ENCODE assay signal across 8 cellular contexts in the genomic region with DNA sequence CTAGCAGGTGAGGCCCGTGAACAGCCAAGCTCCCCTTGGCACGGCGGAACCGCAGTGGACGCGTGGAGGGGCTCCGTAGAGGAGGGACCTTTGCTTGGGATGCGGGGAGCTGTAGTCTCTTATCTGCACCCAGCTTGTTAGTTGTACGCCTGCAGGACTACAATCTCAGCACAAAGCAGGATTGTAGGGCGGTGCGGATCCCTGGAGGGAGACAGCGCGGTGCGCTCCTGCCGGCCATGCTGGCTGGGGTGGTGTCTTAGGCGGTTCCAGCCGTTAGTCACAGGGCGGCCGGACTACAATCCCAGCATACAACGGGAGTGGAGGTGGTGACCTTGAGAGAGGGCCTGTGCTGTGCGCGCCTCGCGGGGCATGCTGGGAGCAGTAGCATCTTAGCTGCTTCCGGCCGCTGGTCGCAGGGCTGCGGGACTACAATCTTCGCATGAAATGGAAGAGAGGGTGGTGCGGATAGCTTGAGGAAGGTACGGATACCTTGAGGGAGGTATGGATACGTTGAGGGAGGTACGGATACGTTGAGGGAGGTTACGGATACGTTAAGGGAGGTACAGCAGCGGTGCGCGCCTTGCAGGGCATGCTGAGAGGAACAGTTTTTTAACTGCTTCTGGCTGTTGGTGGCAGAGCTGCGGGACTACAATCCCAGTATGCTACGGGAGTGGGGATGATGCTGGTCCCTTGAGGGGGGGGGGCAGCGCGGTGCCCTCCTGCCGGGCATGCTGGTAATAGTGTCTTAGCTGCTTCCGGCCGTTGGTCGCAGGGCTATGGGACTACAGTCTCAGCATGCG.
A peak's percentile ranks its signal among the peaks of the same experiment; 100 is the strongest.
DNase-seq lines count a peak whose midpoint lies in the region; ATAC-seq and TF ChIP-seq lines count a peak whose summit lies in the region.

No MANE protein-coding gene starts in this region.

- peaks cover 29% of the 10 kb centered on the region for H3K4me1 Mint-ChIP-seq in activated naive CD8-positive, alpha-beta T cell (ENCODE audit: low read depth)
- peaks cover 2% of the 10 kb centered on the region for H3K4me1 Mint-ChIP-seq in glutamatergic neuron (ENCODE audit: low read depth, unreplicated experiment)

- no peaks in the 10 kb centered on the region for H3K9me3 ChIP-seq in osteoblast (ENCODE audit: low read depth, low read length)
- peaks cover 3% of the 10 kb centered on the region for H3K9me3 ChIP-seq in thoracic aorta

- peaks cover 19% of the 10 kb centered on the region for H4K20me1 ChIP-seq in osteoblast (ENCODE audit: insufficient read depth, low read length)

- H3K27me3 ChIP-seq in GM06990 (replicated peaks; ENCODE audit: control insufficient read depth, insufficient read depth, low read length): no peaks in the 10 kb centered on the region
- H3K27me3 ChIP-seq in osteoblast (ENCODE audit: insufficient read depth, low read length): no peaks in the 10 kb centered on the region
- no peaks in the 10 kb centered on the region for H3K27me3 ChIP-seq in thoracic aorta (replicated peaks; ENCODE audit: insufficient read depth)

- H3K4me1 ChIP-seq in osteoblast (ENCODE audit: insufficient read depth, low read length): peaks cover 13% of the 10 kb centered on the region
- peaks cover 10 to 18% of the 10 kb centered on the region in 2 donors for H3K4me1 ChIP-seq in thoracic aorta (ENCODE audit: control insufficient read depth in 1 of 2, low read depth in 2 of 2)

- H3K4me3 Mint-ChIP-seq in activated naive CD8-positive, alpha-beta T cell: peak overlapping the region; percentile 96
- H3K4me3 Mint-ChIP-seq in glutamatergic neuron (ENCODE audit: unreplicated experiment): peak overlapping the region; percentile 96

- DNase-seq in GM06990 (ENCODE audit: extremely low read depth, insufficient read length) (peak; percentile 91), NCI-H1048 (lab: John Stamatoyannopoulos, UW) (peak; percentile 76), glutamatergic neuron (peak; percentile 93), osteoblast (ENCODE audit: insufficient read length, low spot score, missing footprints) (peak; percentile 95), thoracic aorta (ENCODE audit: low spot score) (peak; percentile 84)

- peaks cover 1% of the 10 kb centered on the region for H3K9me3 Mint-ChIP-seq in activated naive CD8-positive, alpha-beta T cell (ENCODE audit: low read depth)
- peaks cover 11% of the 10 kb centered on the region for H3K9me3 Mint-ChIP-seq in glutamatergic neuron (ENCODE audit: unreplicated experiment)

- peak overlapping the region; percentile 90 for H3K4me3 ChIP-seq in GM06990 (replicated peaks; ENCODE audit: low read depth, low read length)
- H3K4me3 ChIP-seq in osteoblast (ENCODE audit: insufficient read depth, low read length): peak overlapping the region; percentile 76
- peak overlapping the region; percentile 80 for H3K4me3 ChIP-seq in thoracic aorta

- no peaks in the 10 kb centered on the region for H3K27me3 Mint-ChIP-seq in activated naive CD8-positive, alpha-beta T cell
- H3K27me3 Mint-ChIP-seq in glutamatergic neuron (ENCODE audit: unreplicated experiment): peaks cover 6% of the 10 kb centered on the region

- H3K36me3 Mint-ChIP-seq in activated naive CD8-positive, alpha-beta T cell: peaks cover 7% of the 10 kb centered on the region
- H3K36me3 Mint-ChIP-seq in glutamatergic neuron (ENCODE audit: unreplicated experiment): no peaks in the 10 kb centered on the region

- H3K36me3 ChIP-seq in GM06990 (ENCODE audit: control insufficient read depth, insufficient read depth, low read length): peaks cover 4% of the 10 kb centered on the region
- no peaks in the 10 kb centered on the region for H3K36me3 ChIP-seq in osteoblast (ENCODE audit: insufficient read depth, low read length)
- no peaks in the 10 kb centered on the region for H3K36me3 ChIP-seq in thoracic aorta

- ATAC-seq in HG02571 (IDR thresholded peaks at IDR 0.05; ENCODE audit: unreplicated experiment): peak; percentile 92
- ATAC-seq in SK-N-SH treated with all-trans-retinoic acid at 6 μM for 48 hours: peak; percentile 97
- peak; percentile 95 for ATAC-seq in thoracic aorta (ENCODE audit: insufficient number of reproducible peaks, low FRiP score, low read depth)

- peak overlapping the region; percentile 90 for H3K4me2 ChIP-seq in osteoblast (ENCODE audit: insufficient read depth, low read length)

- H3K79me2 ChIP-seq in osteoblast (ENCODE audit: insufficient read depth, low read length): peaks cover 37% of the 10 kb centered on the region

- peak overlapping the region; percentile 45 for H3K27ac ChIP-seq in osteoblast (ENCODE audit: low read depth, low read length)
- H3K27ac ChIP-seq in thoracic aorta: peak overlapping the region; percentile 82 to 88

- H3K27ac Mint-ChIP-seq in activated naive CD8-positive, alpha-beta T cell: peak overlapping the region; percentile 98
- peak overlapping the region; percentile 93 for H3K27ac Mint-ChIP-seq in glutamatergic neuron (ENCODE audit: unreplicated experiment)

- TF ChIP-seq CTCF in GM06990 (IDR thresholded peaks at IDR 0.05; ENCODE audit: insufficient read depth, low read length, poor library complexity, severe bottlenecking) (no peak), glutamatergic neuron (IDR thresholded peaks at IDR 0.05; ENCODE audit: partially characterized antibody, unreplicated experiment) (no peak), osteoblast (IDR thresholded peaks at IDR 0.05; ENCODE audit: extremely low read depth, low read depth, low read length) (no peak), thoracic aorta (IDR thresholded peaks at IDR 0.05) (no peak)

- H2AFZ ChIP-seq in osteoblast (ENCODE audit: low read length): peak overlapping the region; percentile 93

TF ChIP-seq in SK-N-SH treated with all-trans-retinoic acid at 6 μM for 48 hours, 23 proteins besides CTCF, POLR2A, EP300 and RAD21:
- TF ChIP-seq GLIS3 (CRISPR knock-in tag; IDR thresholded peaks at IDR 0.05) (no peak), TCF4 (CRISPR knock-in tag; IDR thresholded peaks at IDR 0.05; ENCODE audit: borderline replicate concordance) (no peak), ZFP30 (CRISPR knock-in tag; IDR thresholded peaks at IDR 0.05) (no peak), PPARA (CRISPR knock-in tag; IDR thresholded peaks at IDR 0.05; ENCODE audit: borderline replicate concordance) (no peak), ARNTL (CRISPR knock-in tag; IDR thresholded peaks at IDR 0.05; ENCODE audit: borderline replicate concordance, low read depth) (no peak), RARB (CRISPR knock-in tag; IDR thresholded peaks at IDR 0.05) (no peak), OSR1 (CRISPR knock-in tag; IDR thresholded peaks at IDR 0.05) (no peak), SNAI2 (CRISPR knock-in tag; IDR thresholded peaks at IDR 0.05) (no peak), ESRRG (CRISPR knock-in tag; IDR thresholded peaks at IDR 0.05) (no peak), ZNF70 (CRISPR knock-in tag; IDR thresholded peaks at IDR 0.05) (no peak), ZFP3 (CRISPR knock-in tag; IDR thresholded peaks at IDR 0.05) (no peak), ZC3H10 (CRISPR knock-in tag; IDR thresholded peaks at IDR 0.05) (no peak), ISL1 (CRISPR knock-in tag; IDR thresholded peaks at IDR 0.05) (no peak)
- TF ChIP-seq, protein P1, sequence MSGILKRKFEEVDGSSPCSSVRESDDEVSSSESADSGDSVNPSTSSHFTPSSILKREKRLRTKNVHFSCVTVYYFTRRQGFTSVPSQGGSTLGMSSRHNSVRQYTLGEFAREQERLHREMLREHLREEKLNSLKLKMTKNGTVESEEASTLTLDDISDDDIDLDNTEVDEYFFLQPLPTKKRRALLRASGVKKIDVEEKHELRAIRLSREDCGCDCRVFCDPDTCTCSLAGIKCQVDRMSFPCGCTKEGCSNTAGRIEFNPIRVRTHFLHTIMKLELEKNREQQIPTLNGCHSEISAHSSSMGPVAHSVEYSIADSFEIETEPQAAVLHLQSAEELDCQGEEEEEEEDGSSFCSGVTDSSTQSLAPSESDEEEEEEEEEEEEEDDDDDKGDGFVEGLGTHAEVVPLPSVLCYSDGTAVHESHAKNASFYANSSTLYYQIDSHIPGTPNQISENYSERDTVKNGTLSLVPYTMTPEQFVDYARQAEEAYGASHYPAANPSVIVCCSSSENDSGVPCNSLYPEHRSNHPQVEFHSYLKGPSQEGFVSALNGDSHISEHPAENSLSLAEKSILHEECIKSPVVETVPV (CRISPR knock-in tag; IDR thresholded peaks at IDR 0.05): no peak
- TF ChIP-seq, protein P2, sequence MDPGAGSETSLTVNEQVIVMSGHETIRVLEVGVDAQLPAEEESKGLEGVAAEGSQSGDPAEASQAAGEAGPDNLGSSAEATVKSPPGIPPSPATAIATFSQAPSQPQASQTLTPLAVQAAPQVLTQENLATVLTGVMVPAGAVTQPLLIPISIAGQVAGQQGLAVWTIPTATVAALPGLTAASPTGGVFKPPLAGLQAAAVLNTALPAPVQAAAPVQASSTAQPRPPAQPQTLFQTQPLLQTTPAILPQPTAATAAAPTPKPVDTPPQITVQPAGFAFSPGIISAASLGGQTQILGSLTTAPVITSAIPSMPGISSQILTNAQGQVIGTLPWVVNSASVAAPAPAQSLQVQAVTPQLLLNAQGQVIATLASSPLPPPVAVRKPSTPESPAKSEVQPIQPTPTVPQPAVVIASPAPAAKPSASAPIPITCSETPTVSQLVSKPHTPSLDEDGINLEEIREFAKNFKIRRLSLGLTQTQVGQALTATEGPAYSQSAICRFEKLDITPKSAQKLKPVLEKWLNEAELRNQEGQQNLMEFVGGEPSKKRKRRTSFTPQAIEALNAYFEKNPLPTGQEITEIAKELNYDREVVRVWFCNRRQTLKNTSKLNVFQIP (CRISPR knock-in tag; IDR thresholded peaks at IDR 0.05; ENCODE audit: borderline replicate concordance, low read depth): no peak

Comparison
In these comparisons a context has a peak if more than half of its experiments do, and no peak if none do; other contexts are left out.
1. Peak in every context shown above with its lines: DNase-seq, ATAC-seq, H3K4me3 ChIP-seq and H3K27ac ChIP-seq.